Comparison of ENCODE assay signal across 13 cellular contexts in the genomic region with DNA sequence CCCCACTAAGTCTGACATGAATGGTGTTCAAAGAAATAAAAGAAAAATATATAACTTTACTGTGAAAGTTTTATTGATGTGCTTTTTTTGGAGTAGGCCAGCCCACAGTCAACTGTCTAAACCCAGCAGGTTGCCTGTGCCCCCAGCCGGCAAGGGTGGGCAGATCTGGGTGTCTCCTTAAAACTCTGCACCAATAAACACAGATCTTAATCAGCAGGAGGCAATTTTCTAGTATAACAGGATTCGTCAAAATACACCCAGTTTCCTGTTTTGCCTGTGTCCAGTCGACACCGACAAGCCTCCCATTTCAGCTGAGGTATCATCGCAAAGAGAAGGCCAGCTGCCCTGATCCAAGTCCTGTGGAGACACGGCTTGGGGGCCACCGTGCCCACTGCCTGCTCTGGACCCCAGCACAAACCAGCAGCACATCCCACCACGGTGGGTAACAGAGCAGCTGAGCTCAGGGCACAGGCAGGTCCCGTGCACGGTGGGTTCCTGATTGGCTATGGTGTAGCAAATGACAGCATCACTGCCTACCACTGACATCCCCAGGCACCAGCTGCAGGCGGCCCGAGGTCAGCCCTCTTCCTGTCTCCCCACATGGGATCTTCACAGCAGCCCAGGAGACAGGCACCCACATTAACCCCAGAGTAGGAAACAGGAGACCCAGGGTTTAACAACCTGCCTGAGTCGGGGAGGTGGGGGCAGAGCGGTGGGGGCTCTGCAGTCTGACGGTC. TPM values are rescaled to one million over a fixed set of nuclear protein-coding genes. Genes with fewer than 3 reads are reported as not detected.
DNase-seq lines count a peak whose midpoint lies in the region; ATAC-seq and TF ChIP-seq lines count a peak whose summit lies in the region.
"Had no signal": no experiment of that assay in that cellular context is flagged by ENCODE, and none has a peak within 500 bp of the region (broad histone marks: within the 10 kb centered on the region; RNA-seq: fewer than 3 reads in every experiment).

No MANE protein-coding gene starts in this region.

- no peak overlapping the region for H3K27ac Mint-ChIP-seq in activated naive CD4-positive, alpha-beta T cell treated with anti-CD3 and anti-CD28 coated beads, Interleukin-2, amount 10 ng/mL, durations not matched to agents 7 days and 5 days
- no peak overlapping the region for H3K27ac Mint-ChIP-seq in stimulated activated memory B cell treated with anti-CD40 and anti-IgM and Interleukin-4, amounts not matched to agents 10 μg/mL and 1 μg/mL and 100 μg/mL, for 72 hours
- no peak overlapping the region for H3K27ac Mint-ChIP-seq in CD4-positive, alpha-beta T cell

- TF ChIP-seq CTCF in choroid plexus epithelial cell (conservative IDR thresholded peaks at IDR 0.05; ENCODE audit: low read depth, low read length): no peak
- no peak for TF ChIP-seq CTCF in CD4-positive, alpha-beta T cell (IDR thresholded peaks at IDR 0.05)

- H3K27me3 ChIP-seq in CD4-positive, alpha-beta T cell (ENCODE audit: control insufficient read depth, insufficient read depth, low read length): peaks cover 13% of the 10 kb centered on the region

- no peak overlapping the region for H3K27ac ChIP-seq in CD4-positive, alpha-beta T cell (ENCODE audit: low read depth, low read length)
- H3K27ac ChIP-seq: PC-9 had no signal

- ATAC-seq in stimulated activated memory B cell treated with anti-CD40 and anti-IgM and Interleukin-4, amounts not matched to agents 10 μg/mL and 1 μg/mL and 100 μg/mL, for 72 hours: peak; percentile 46
- no peak for ATAC-seq in HG02798 (IDR thresholded peaks at IDR 0.05; ENCODE audit: poor library complexity, unreplicated experiment)
- no peak for ATAC-seq in CD4-positive, alpha-beta T cell (ENCODE audit: poor library complexity)

- H3K9me3 ChIP-seq in CD4-positive, alpha-beta T cell (ENCODE audit: control insufficient read depth, low read length): no peaks in the 10 kb centered on the region

- CTCF ChIA-PET in activated naive CD4-positive, alpha-beta T cell treated with anti-CD3 and anti-CD28 coated beads, Interleukin-2, amount 10 ng/mL, durations not matched to agents 7 days and 5 days (lab: Charles Lee): no interaction called here
- CTCF ChIA-PET in CD4-positive, alpha-beta T cell (lab: Charles Lee): interaction anchor here (0.7 kb wide), 1 partner anchor 331 kb away, joined by 3 read pairs; no protein-coding TSS in a partner anchor

- H3K4me3 Mint-ChIP-seq in activated naive CD4-positive, alpha-beta T cell treated with anti-CD3 and anti-CD28 coated beads, Interleukin-2, amount 10 ng/mL, durations not matched to agents 7 days and 5 days: no peak overlapping the region
- H3K4me3 Mint-ChIP-seq in stimulated activated memory B cell treated with anti-CD40 and anti-IgM and Interleukin-4, amounts not matched to agents 10 μg/mL and 1 μg/mL and 100 μg/mL, for 72 hours: no peak overlapping the region
- H3K4me3 Mint-ChIP-seq in CD4-positive, alpha-beta T cell: no peak overlapping the region

- H3K36me3 Mint-ChIP-seq in activated naive CD4-positive, alpha-beta T cell treated with anti-CD3 and anti-CD28 coated beads, Interleukin-2, amount 10 ng/mL, durations not matched to agents 7 days and 5 days: no peaks in the 10 kb centered on the region
- H3K36me3 Mint-ChIP-seq in stimulated activated memory B cell treated with anti-CD40 and anti-IgM and Interleukin-4, amounts not matched to agents 10 μg/mL and 1 μg/mL and 100 μg/mL, for 72 hours: no peaks in the 10 kb centered on the region
- no peaks in the 10 kb centered on the region for H3K36me3 Mint-ChIP-seq in CD4-positive, alpha-beta T cell (ENCODE audit: low read depth)

- H3K4me3 ChIP-seq in choroid plexus epithelial cell (ENCODE audit: low read depth, low read length): no peak overlapping the region
- H3K4me3 ChIP-seq: PC-9, tibial nerve had no signal

- DNase-seq in activated naive CD4-positive, alpha-beta T cell treated with anti-CD3 and anti-CD28 coated beads, Interleukin-2, amount 10 ng/mL, durations not matched to agents 7 days and 5 days: peak; percentile 33
- DNase-seq in activated naive CD4-positive, alpha-beta T cell treated with anti-CD3 and anti-CD28 coated beads, Interleukin-2, amount 50 U/mL, for 16 hours: no peak
- peak; percentile 45 for DNase-seq in RPMI7951 (ENCODE audit: low read depth)
- peak; percentile 11 for DNase-seq in choroid plexus epithelial cell (ENCODE audit: low read depth)
- no peak for DNase-seq in DMS153 treated with DMSO at 0.1 percent for 48 hours (lab: John Stamatoyannopoulos, UW; ENCODE audit: unreplicated experiment)
- no peak for DNase-seq in CD4-positive, alpha-beta T cell
- DNase-seq: activated CD4-positive, CD25-positive, alpha-beta regulatory T cell; amniotic stem cell; mesenchymal stem cell had no signal

- peaks cover 41% of the 10 kb centered on the region for H3K27me3 Mint-ChIP-seq in activated naive CD4-positive, alpha-beta T cell treated with anti-CD3 and anti-CD28 coated beads, Interleukin-2, amount 10 ng/mL, durations not matched to agents 7 days and 5 days
- peaks cover 54% of the 10 kb centered on the region for H3K27me3 Mint-ChIP-seq in stimulated activated memory B cell treated with anti-CD40 and anti-IgM and Interleukin-4, amounts not matched to agents 10 μg/mL and 1 μg/mL and 100 μg/mL, for 72 hours
- H3K27me3 Mint-ChIP-seq in CD4-positive, alpha-beta T cell: peaks cover 48% of the 10 kb centered on the region

- H3K4me1 Mint-ChIP-seq in activated naive CD4-positive, alpha-beta T cell treated with anti-CD3 and anti-CD28 coated beads, Interleukin-2, amount 10 ng/mL, durations not matched to agents 7 days and 5 days: peaks cover 5% of the 10 kb centered on the region
- H3K4me1 Mint-ChIP-seq in stimulated activated memory B cell treated with anti-CD40 and anti-IgM and Interleukin-4, amounts not matched to agents 10 μg/mL and 1 μg/mL and 100 μg/mL, for 72 hours: no peaks in the 10 kb centered on the region
- no peaks in the 10 kb centered on the region for H3K4me1 Mint-ChIP-seq in CD4-positive, alpha-beta T cell (ENCODE audit: low read depth)

- POLR2A ChIA-PET in CD4-positive, alpha-beta T cell (lab: Charles Lee): no interaction called here

- no peaks in the 10 kb centered on the region for H3K9me3 Mint-ChIP-seq in activated naive CD4-positive, alpha-beta T cell treated with anti-CD3 and anti-CD28 coated beads, Interleukin-2, amount 10 ng/mL, durations not matched to agents 7 days and 5 days
- peaks cover 5% of the 10 kb centered on the region for H3K9me3 Mint-ChIP-seq in stimulated activated memory B cell treated with anti-CD40 and anti-IgM and Interleukin-4, amounts not matched to agents 10 μg/mL and 1 μg/mL and 100 μg/mL, for 72 hours
- H3K9me3 Mint-ChIP-seq in CD4-positive, alpha-beta T cell: no peaks in the 10 kb centered on the region

- intact Hi-C loops in CD4-positive, alpha-beta T cell (cut with DNase I, micrococcal nuclease): no loop called here

RNA-seq across cellular contexts. Expression of a gene that starts 15.7 kb away (rescaled TPM):
- 0.96 and 0.98 TPM in 2 replicates for total RNA-seq in RPMI7951 (2014; rRNA removed; shearing (Covaris generic))
- not detected for total RNA-seq in CD4-positive, alpha-beta T cell

Comparison
In these comparisons a context has a peak if more than half of its experiments do, and no peak if none do; other contexts are left out.
1. DNase-seq: peak in activated naive CD4-positive, alpha-beta T cell treated with anti-CD3 and anti-CD28 coated beads, Interleukin-2, amount 10 ng/mL, durations not matched to agents 7 days and 5 days (single experiment), RPMI7951 (single experiment) and choroid plexus epithelial cell (single experiment); none in activated naive CD4-positive, alpha-beta T cell treated with anti-CD3 and anti-CD28 coated beads, Interleukin-2, amount 50 U/mL, for 16 hours (single experiment), DMS153 treated with DMSO at 0.1 percent for 48 hours (single experiment) and CD4-positive, alpha-beta T cell (0 of 10).